ENCODE assay signal across 8 cellular contexts in genomic region chr11:60899021-60899936, GRCh38. TPM values are rescaled to one million over a fixed set of nuclear protein-coding genes. Genes with fewer than 3 reads are reported as not detected.
DNase-seq lines count a peak whose midpoint lies in the region; ATAC-seq lines count a peak whose summit lies in the region.

No MANE protein-coding gene starts in this region.

- H3K4me3 ChIP-seq in HUES6 (ENCODE audit: low read depth, low read length), result no peak overlapping the region

- H3K9me3 ChIP-seq in HUES6 (ENCODE audit: control insufficient read depth, insufficient read depth, low read depth, low read length), result no peaks in the 10 kb centered on the region

- DNase-seq in activated naive CD4-positive, alpha-beta T cell treated with anti-CD3 and anti-CD28 coated beads for 36 hours, result peak; percentile 32
- DNase-seq in activated naive CD4-positive, alpha-beta T cell (lab: John Stamatoyannopoulos, UW), result no peak
- DNase-seq in SK-N-DZ (ENCODE audit: low spot score), result peak; percentile 62
- DNase-seq in effector memory CD8-positive, alpha-beta T cell, result peak in 1 of 3 experiments; percentile 35
- DNase-seq in mesenteric fat pad (ENCODE audit: low spot score), result peak; percentile 49

- H3K27ac Mint-ChIP-seq in activated naive CD4-positive, alpha-beta T cell treated with anti-CD3 and anti-CD28 coated beads for 36 hours, result peak overlapping the region; percentile 38
- no peak overlapping the region for H3K27ac Mint-ChIP-seq in effector memory CD8-positive, alpha-beta T cell

- H3K27ac ChIP-seq in HUES6 (ENCODE audit: low read depth, low read length), result 0 out of 2 replicates have a peak overlapping the region, but pooled peaks have one; percentile 11

- peaks cover 97% of the 10 kb centered on the region for H3K36me3 ChIP-seq in HUES6 (ENCODE audit: control insufficient read depth, insufficient read depth, low read length)

- H3K9me3 Mint-ChIP-seq in activated naive CD4-positive, alpha-beta T cell treated with anti-CD3 and anti-CD28 coated beads for 36 hours, result no peaks in the 10 kb centered on the region
- H3K9me3 Mint-ChIP-seq in effector memory CD8-positive, alpha-beta T cell, result no peaks in the 10 kb centered on the region

- H3K4me1 ChIP-seq in HUES6 (ENCODE audit: control insufficient read depth, insufficient read depth, low read length), result no peaks in the 10 kb centered on the region

- intact Hi-C loops in activated naive CD4-positive, alpha-beta T cell treated with anti-CD3 and anti-CD28 coated beads for 36 hours (cut with micrococcal nuclease), result loop anchor here (1.0 kb wide), 2 partner anchors 68 to 124 kb away; no protein-coding TSS in a partner anchor

- peaks cover 12% of the 10 kb centered on the region for H3K4me1 Mint-ChIP-seq in activated naive CD4-positive, alpha-beta T cell treated with anti-CD3 and anti-CD28 coated beads for 36 hours (ENCODE audit: low read depth)
- H3K4me1 Mint-ChIP-seq in effector memory CD8-positive, alpha-beta T cell (ENCODE audit: low read depth in 2 of 2), result peaks cover 10 to 15% of the 10 kb centered on the region in 2 donors

- CTCF ChIA-PET in activated naive CD4-positive, alpha-beta T cell treated with anti-CD3 and anti-CD28 coated beads for 36 hours (lab: Charles Lee), result interaction anchor here (0.6 to 9.9 kb wide), 22 partner anchors 10 to 419 kb away, joined by 3 to 82 read pairs (median 4); partner anchors contain the start of gene TMEM109

- H3K27me3 ChIP-seq in HUES6 (ENCODE audit: control insufficient read depth, insufficient read depth, low read length), result no peaks in the 10 kb centered on the region

- no peak overlapping the region for H3K4me3 Mint-ChIP-seq in activated naive CD4-positive, alpha-beta T cell treated with anti-CD3 and anti-CD28 coated beads for 36 hours
- H3K4me3 Mint-ChIP-seq in effector memory CD8-positive, alpha-beta T cell, result no peak overlapping the region

- no peak overlapping the region for H3K9ac ChIP-seq in HUES6 (ENCODE audit: low read length)

- H3K36me3 Mint-ChIP-seq in activated naive CD4-positive, alpha-beta T cell treated with anti-CD3 and anti-CD28 coated beads for 36 hours (ENCODE audit: low read depth), result peaks cover 63% of the 10 kb centered on the region
- peaks cover 74% of the 10 kb centered on the region for H3K36me3 Mint-ChIP-seq in effector memory CD8-positive, alpha-beta T cell (ENCODE audit: insufficient read depth)

- peak; percentile 83 for ATAC-seq in effector memory CD8-positive, alpha-beta T cell (replicated peaks)
- no peak for ATAC-seq in HG02610 (IDR thresholded peaks at IDR 0.05; ENCODE audit: unreplicated experiment)
- ATAC-seq in GM18861 (IDR thresholded peaks at IDR 0.05; ENCODE audit: unreplicated experiment), result no peak

- no peaks in the 10 kb centered on the region for H3K27me3 Mint-ChIP-seq in activated naive CD4-positive, alpha-beta T cell treated with anti-CD3 and anti-CD28 coated beads for 36 hours (ENCODE audit: low read depth)
- no peaks in the 10 kb centered on the region for H3K27me3 Mint-ChIP-seq in effector memory CD8-positive, alpha-beta T cell

RNA-seq across cellular contexts. Expression of gene PRPF19, which starts 7.1 kb away (rescaled TPM):
- total RNA-seq in activated naive CD4-positive, alpha-beta T cell treated with anti-CD3 and anti-CD28 coated beads for 36 hours, result 100 to 1,000 TPM; 108 to 119 TPM
- 123 and 160 TPM in 2 replicates for polyA plus RNA-seq in SK-N-DZ (2014; cell fraction: cytosol; rRNA removed)
- 62.6 and 67.4 TPM in 2 replicates for polyA plus RNA-seq in SK-N-DZ (2014; cell fraction: nucleus; rRNA removed)
- total RNA-seq in mesenteric fat pad, result 68.3 TPM

RNA-seq across cellular contexts. Expression of gene TMEM109, which starts 14.7 kb away (rescaled TPM):
- total RNA-seq in activated naive CD4-positive, alpha-beta T cell treated with anti-CD3 and anti-CD28 coated beads for 36 hours, result 100 to 1,000 TPM in 1 of 2 experiments, 10 to 100 TPM in 1; 94.0 to 103 TPM
- polyA plus RNA-seq in SK-N-DZ (2014; cell fraction: cytosol; rRNA removed), result 32.4 and 34.1 TPM in 2 replicates
- 12.8 and 16.7 TPM in 2 replicates for polyA plus RNA-seq in SK-N-DZ (2014; cell fraction: nucleus; rRNA removed)
- total RNA-seq in mesenteric fat pad, result 116 TPM

RNA-seq across cellular contexts. Expression of gene TMEM132A, which starts 25.0 kb away (rescaled TPM):
- 1 to 10 TPM; 1.2 to 2.3 TPM for total RNA-seq in activated naive CD4-positive, alpha-beta T cell treated with anti-CD3 and anti-CD28 coated beads for 36 hours
- polyA plus RNA-seq in SK-N-DZ (2014; cell fraction: cytosol; rRNA removed), result 206 and 314 TPM in 2 replicates
- polyA plus RNA-seq in SK-N-DZ (2014; cell fraction: nucleus; rRNA removed), result 775 and 968 TPM in 2 replicates
- 6.7 TPM for total RNA-seq in mesenteric fat pad

RNA-seq across cellular contexts. Expression of gene ZP1, which starts 31.9 kb away (rescaled TPM):
- not detected for total RNA-seq in activated naive CD4-positive, alpha-beta T cell treated with anti-CD3 and anti-CD28 coated beads for 36 hours
- polyA plus RNA-seq in SK-N-DZ (2014; cell fraction: cytosol; rRNA removed), result not detected in 2 replicates
- polyA plus RNA-seq in SK-N-DZ (2014; cell fraction: nucleus; rRNA removed), result not detected in 2 replicates
- 1.4 TPM for total RNA-seq in mesenteric fat pad

RNA-seq across cellular contexts. Expression of gene PTGDR2, which starts 43.5 kb away (rescaled TPM):
- under 1 TPM; 0.14 to 0.17 TPM for total RNA-seq in activated naive CD4-positive, alpha-beta T cell treated with anti-CD3 and anti-CD28 coated beads for 36 hours
- not detected in 2 replicates for polyA plus RNA-seq in SK-N-DZ (2014; cell fraction: cytosol; rRNA removed)
- 0.29 TPM in 1 of 2 replicates, not detected in the other for polyA plus RNA-seq in SK-N-DZ (2014; cell fraction: nucleus; rRNA removed)
- total RNA-seq in mesenteric fat pad, result 0.19 TPM

Comparison
In these comparisons a context has a peak if more than half of its experiments do, and no peak if none do; other contexts are left out.
1. DNase-seq: peak in activated naive CD4-positive, alpha-beta T cell treated with anti-CD3 and anti-CD28 coated beads for 36 hours (single experiment), SK-N-DZ (single experiment) and mesenteric fat pad (single experiment); none in activated naive CD4-positive, alpha-beta T cell (0 of 4).